ENCODE assay signal across 1 cellular context in the genomic region with DNA sequence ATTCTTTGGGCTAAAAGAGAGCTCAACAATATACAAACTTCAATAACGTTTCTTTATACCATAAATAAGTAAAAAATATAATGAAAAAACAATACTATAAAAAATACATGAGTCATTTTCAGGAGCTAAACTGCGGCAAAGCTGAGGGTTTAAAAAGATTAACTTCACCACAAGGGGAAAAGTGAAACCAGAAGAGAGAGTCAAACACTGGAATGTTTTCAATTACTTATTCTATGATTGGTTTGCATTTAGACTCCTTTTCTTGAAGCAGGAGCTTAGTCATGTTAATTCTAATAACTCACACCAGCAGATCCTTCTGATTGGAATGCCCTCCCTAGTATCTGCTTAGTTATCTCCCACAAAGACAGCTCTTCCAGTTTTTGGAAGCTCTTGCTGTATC.
TF ChIP-seq lines count a peak whose summit lies in the region.

No MANE protein-coding gene starts in this region.

TF ChIP-seq in IMR-90, 13 proteins besides CTCF, POLR2A, EP300 and RAD21 (continued from another document):
- TF ChIP-seq RFX5 (IDR thresholded peaks at IDR 0.05; ENCODE audit: low read depth, low read length), result no peak
- no peak for TF ChIP-seq RCOR1 (IDR thresholded peaks at IDR 0.05; ENCODE audit: insufficient replicate concordance, low read length)
